17 cellular contexts compared by ENCODE assay signal in the genomic region with DNA sequence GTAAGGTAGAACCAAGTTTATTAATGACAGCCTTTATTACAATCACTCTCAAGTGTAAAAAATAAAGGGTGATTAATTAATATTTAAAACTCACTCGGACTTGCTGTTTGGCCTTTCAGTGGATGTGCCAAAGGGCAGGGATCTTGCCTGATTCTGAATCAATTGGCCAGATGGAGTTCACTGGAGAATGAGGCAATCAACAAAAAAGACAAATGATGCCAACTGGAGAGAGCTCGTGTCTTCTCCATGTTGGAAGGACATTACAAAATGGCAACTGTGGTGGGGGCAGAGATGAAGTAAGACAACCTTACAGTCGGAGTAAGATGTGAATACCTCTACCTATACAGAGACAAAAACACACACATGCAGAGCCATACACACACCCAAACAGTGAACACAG.
A peak's percentile ranks its signal among the peaks of the same experiment; 100 is the strongest.
DNase-seq lines count a peak whose midpoint lies in the region; ATAC-seq and TF ChIP-seq lines count a peak whose summit lies in the region.
"Had no signal": no experiment of that assay in that cellular context is flagged by ENCODE, and none has a peak within 500 bp of the region (broad histone marks: within the 10 kb centered on the region; RNA-seq: fewer than 3 reads in every experiment).

No MANE protein-coding gene starts in this region.

- H3K4me2 ChIP-seq in smooth muscle cell: peak overlapping the region; percentile 54
- H3K4me2 ChIP-seq: GM23338 had no signal

- H3K27me3 ChIP-seq in brain microvascular endothelial cell (replicated peaks): no peaks in the 10 kb centered on the region
- no peaks in the 10 kb centered on the region for H3K27me3 ChIP-seq in smooth muscle cell (ENCODE audit: low read depth)

- H3K27ac ChIP-seq in brain microvascular endothelial cell (peak overlapping the region; percentile 62), smooth muscle cell (ENCODE audit: low read depth) (peak overlapping the region; percentile 76)

- H3K4me1 Mint-ChIP-seq in T-helper 17 cell: peaks cover 22% of the 10 kb centered on the region

- H3K9ac ChIP-seq in smooth muscle cell (ENCODE audit: low read depth): no peak overlapping the region

- H3F3A ChIP-seq in smooth muscle cell (ENCODE audit: low read depth): peaks cover 11% of the 10 kb centered on the region

- in situ Hi-C loops in brain microvascular endothelial cell (cut with HindIII; ENCODE audit: low pct_ligation_motif_present, low sequenced_read_pairs): no loop called here

- no peak overlapping the region for H3K4me3 Mint-ChIP-seq in T-helper 17 cell
- H3K4me3 Mint-ChIP-seq: CD14-positive monocyte, GM23338 had no signal

- peaks cover 9% of the 10 kb centered on the region for H3K4me1 ChIP-seq in smooth muscle cell (ENCODE audit: low read depth)

- DNase-seq in T-helper 17 cell (no peak), brain microvascular endothelial cell (no peak), myocyte (ENCODE audit: low read depth) (peak; percentile 69), smooth muscle cell (lab: John Stamatoyannopoulos, UW; ENCODE audit: unreplicated experiment) (no peak), kidney glomerular epithelial cell (lab: John Stamatoyannopoulos, UW) (no peak), NCI-H2081 treated with DMSO at 0.1 percent for 48 hours (lab: John Stamatoyannopoulos, UW) (no peak), anterior cingulate cortex (lab: John Stamatoyannopoulos, UW) (no peak)
- DNase-seq: GDM1, HCEC 1CT, NCI-H1417, NCI-H187, NCI-H2227 treated with DMSO at 0.1 percent for 48 hours, NCI-H510A treated with DMSO at 0.1 percent for 48 hours, NCI-H774, Right ventricle myocardium superior had no signal

- peak overlapping the region; percentile 68 for H3K27ac Mint-ChIP-seq in T-helper 17 cell
- H3K27ac Mint-ChIP-seq: CD14-positive monocyte, GM23338 had no signal

- no peaks in the 10 kb centered on the region for H4K20me1 ChIP-seq in smooth muscle cell (ENCODE audit: low read depth)

- H2AFZ ChIP-seq in smooth muscle cell (ENCODE audit: low read depth): no peak overlapping the region
- H2AFZ ChIP-seq: GM23338 had no signal

- H3K27me3 Mint-ChIP-seq in T-helper 17 cell: no peaks in the 10 kb centered on the region

- ATAC-seq in T-helper 17 cell: no peak
- ATAC-seq: GM23338 had no signal

- H3K4me3 ChIP-seq in brain microvascular endothelial cell (ENCODE audit: low read depth, low read length): no peak overlapping the region
- H3K4me3 ChIP-seq in smooth muscle cell: no peak overlapping the region
- H3K4me3 ChIP-seq: GM23338 had no signal

- H3K36me3 ChIP-seq in brain microvascular endothelial cell (replicated peaks): peaks cover 8% of the 10 kb centered on the region
- H3K36me3 ChIP-seq in smooth muscle cell (ENCODE audit: low read depth): no peaks in the 10 kb centered on the region

- 96% methylated on average over 3 of the region's 3 CpGs for WGBS in smooth muscle cell (ENCODE audit: low lambda C conversion rate)

- H3K79me2 ChIP-seq in smooth muscle cell (ENCODE audit: low read depth): no peaks in the 10 kb centered on the region

- peaks cover 10% of the 10 kb centered on the region for H3K36me3 Mint-ChIP-seq in T-helper 17 cell (ENCODE audit: low read depth)

- H3K9me3 ChIP-seq in T-helper 17 cell (ENCODE audit: control insufficient read depth, low read length, poor library complexity, severe bottlenecking): no peaks in the 10 kb centered on the region
- no peaks in the 10 kb centered on the region for H3K9me3 ChIP-seq in smooth muscle cell (replicated peaks; ENCODE audit: low read depth)

- TF ChIP-seq CTCF in brain microvascular endothelial cell (IDR thresholded peaks at IDR 0.05; ENCODE audit: low read depth, low read length, missing control alignments) (no peak), smooth muscle cell (IDR thresholded peaks at IDR 0.05; ENCODE audit: borderline replicate concordance, insufficient read depth, poor library complexity, severe bottlenecking) (no peak)
